ENCODE assay signal across 25 cellular contexts in genomic region chr2:47201224-47201623, GRCh38. TPM values are rescaled to one million over a fixed set of nuclear protein-coding genes. Genes with fewer than 3 reads are reported as not detected.
DNase-seq lines count a peak whose midpoint lies in the region; ATAC-seq and TF ChIP-seq lines count a peak whose summit lies in the region.
"Had no signal": no experiment of that assay in that cellular context is flagged by ENCODE, and none has a peak within 500 bp of the region (broad histone marks: within the 10 kb centered on the region; RNA-seq: fewer than 3 reads in every experiment).

No MANE protein-coding gene starts in this region.

- peak; percentile 80 for DNase-seq in M059J (ENCODE audit: low read depth)
- peak; percentile 87 for DNase-seq in choroid plexus epithelial cell (ENCODE audit: low read depth)
- no peak for DNase-seq in upper lobe of right lung
- DNase-seq in erythroblast (lab: John Stamatoyannopoulos, UW): no peak
- no peak for DNase-seq in ecto neural progenitor cell (ENCODE audit: low spot score)
- DNase-seq: activated naive CD8-positive, alpha-beta T cell treated with anti-CD3 and anti-CD28 coated beads, Interleukin-2, amount 10 ng/mL, durations not matched to agents 7 days and 5 days; GDM1; H9; heart left ventricle; NCI-H1930; NCI-H446; pancreas; RPMI8226; stimulated activated CD4-positive, alpha-beta T cell treated with anti-CD3 and anti-CD28 coated beads, Interleukin-2, amount 100 ng/mL, for 24 hours; stimulated activated naive CD4-positive, alpha-beta T cell treated with Interleukin-2 at 50 U/mL for 16 hours; T1000 had no signal

- no peak overlapping the region for H2AFZ ChIP-seq in ACC112 (ENCODE audit: low read length, unreplicated experiment)

- H3K4me1 ChIP-seq in ACC112 (ENCODE audit: control insufficient read depth, insufficient read depth, low read length, unreplicated experiment): peaks cover 33% of the 10 kb centered on the region
- peaks cover 4% of the 10 kb centered on the region for H3K4me1 ChIP-seq in upper lobe of right lung
- H3K4me1 ChIP-seq: pancreas had no signal

- H3K27me3 Mint-ChIP-seq in nephron (ENCODE audit: low read depth): peaks cover 3% of the 10 kb centered on the region

- H3K4me3 ChIP-seq in ACC112 (ENCODE audit: low read depth, low read length) (no peak overlapping the region), choroid plexus epithelial cell (ENCODE audit: low read depth, low read length) (no peak overlapping the region), upper lobe of right lung (no peak overlapping the region)
- H3K4me3 ChIP-seq: heart left ventricle, K562, pancreas had no signal

- no peak overlapping the region for H3K4me3 Mint-ChIP-seq in nephron
- H3K4me3 Mint-ChIP-seq: activated naive CD8-positive, alpha-beta T cell treated with anti-CD3 and anti-CD28 coated beads, Interleukin-2, amount 10 ng/mL, durations not matched to agents 7 days and 5 days; activated T-helper 1 cell treated with anti-CD3 and anti-CD28 coated beads, Interleukin-12 subunit alpha, Interleukin-12 subunit beta, Interleukin-2, Interleukin-4 antibody, amounts not matched to agents 30 ng/mL and 10 ng/mL and 1 ng/mL, durations not matched to agents 14 hours and 24 hours and 36 hours; H9; type B pancreatic cell had no signal

- TF ChIP-seq CTCF in choroid plexus epithelial cell (conservative IDR thresholded peaks at IDR 0.05; ENCODE audit: low read depth, low read length): no peak
- no peak for TF ChIP-seq CTCF in nephron (IDR thresholded peaks at IDR 0.05; ENCODE audit: unreplicated experiment in 3 of 3)
- no peak for TF ChIP-seq CTCF in upper lobe of right lung (IDR thresholded peaks at IDR 0.05)

- H3K9me3 ChIP-seq in upper lobe of right lung: no peaks in the 10 kb centered on the region
- H3K9me3 ChIP-seq: heart left ventricle, pancreas had no signal

- H3K36me3 Mint-ChIP-seq in nephron (ENCODE audit: low read depth): no peaks in the 10 kb centered on the region
- H3K36me3 Mint-ChIP-seq: activated naive CD8-positive, alpha-beta T cell treated with anti-CD3 and anti-CD28 coated beads, Interleukin-2, amount 10 ng/mL, durations not matched to agents 7 days and 5 days; type B pancreatic cell had no signal

- peaks cover 53% of the 10 kb centered on the region for H3K4me1 Mint-ChIP-seq in nephron
- H3K4me1 Mint-ChIP-seq: activated naive CD8-positive, alpha-beta T cell treated with anti-CD3 and anti-CD28 coated beads, Interleukin-2, amount 10 ng/mL, durations not matched to agents 7 days and 5 days had no signal

- H3K36me3 ChIP-seq in ACC112 (ENCODE audit: insufficient read depth, low read length) (no peaks in the 10 kb centered on the region), upper lobe of right lung (no peaks in the 10 kb centered on the region)
- H3K36me3 ChIP-seq: heart left ventricle, pancreas had no signal

- no peak for TF ChIP-seq POLR2A in erythroblast (IDR thresholded peaks at IDR 0.05; ENCODE audit: low read length)

- ATAC-seq in HG02798 (IDR thresholded peaks at IDR 0.05; ENCODE audit: poor library complexity, unreplicated experiment) (no peak), upper lobe of right lung (no peak)
- ATAC-seq: activated CD4-positive, CD25-positive, alpha-beta regulatory T cell treated with anti-CD3 and anti-CD28 coated beads, Interleukin-2, amount 50 U/mL, for 24 hours; heart left ventricle; K562; pancreas had no signal

- no peaks in the 10 kb centered on the region for H3K9me3 Mint-ChIP-seq in nephron
- H3K9me3 Mint-ChIP-seq: activated naive CD8-positive, alpha-beta T cell treated with anti-CD3 and anti-CD28 coated beads, Interleukin-2, amount 10 ng/mL, durations not matched to agents 7 days and 5 days; H9 had no signal

- peak overlapping the region; percentile 64 for H3K27ac ChIP-seq in ACC112 (ENCODE audit: low read depth, low read length)
- H3K27ac ChIP-seq in upper lobe of right lung: no peak overlapping the region
- H3K27ac ChIP-seq: C4-2B, heart left ventricle, pancreas had no signal

- H3K27me3 ChIP-seq in ACC112 (ENCODE audit: insufficient read depth, low read length) (no peaks in the 10 kb centered on the region), upper lobe of right lung (no peaks in the 10 kb centered on the region)
- H3K27me3 ChIP-seq: heart left ventricle, pancreas had no signal

- intact Hi-C loops in upper lobe of right lung (cut with DNase I): no loop called here

- H3K79me2 ChIP-seq in ACC112 (ENCODE audit: control insufficient read depth, insufficient read depth, low read length, unreplicated experiment): no peaks in the 10 kb centered on the region

- peak overlapping the region in 2 of 3 experiments; percentile 41 to 72 for H3K27ac Mint-ChIP-seq in nephron
- H3K27ac Mint-ChIP-seq: activated naive CD8-positive, alpha-beta T cell treated with anti-CD3 and anti-CD28 coated beads, Interleukin-2, amount 10 ng/mL, durations not matched to agents 7 days and 5 days; activated T-helper 1 cell treated with anti-CD3 and anti-CD28 coated beads, Interleukin-12 subunit alpha, Interleukin-12 subunit beta, Interleukin-2, Interleukin-4 antibody, amounts not matched to agents 30 ng/mL and 10 ng/mL and 1 ng/mL, durations not matched to agents 14 hours and 24 hours and 36 hours; H9; type B pancreatic cell had no signal

RNA-seq across cellular contexts. Expression of gene CALM2, which starts 24.9 kb away (rescaled TPM):
- total RNA-seq in M059J (2014; rRNA removed; shearing (Covaris generic)): 1,247 and 1,262 TPM in 2 replicates
- 487 TPM for total RNA-seq in upper lobe of right lung

RNA-seq across cellular contexts. Expression of gene STPG4, which starts 46.1 kb away (rescaled TPM):
- 1.0 TPM in 1 of 2 replicates, not detected in the other for total RNA-seq in M059J (2014; rRNA removed; shearing (Covaris generic))
- not detected for total RNA-seq in upper lobe of right lung
- total RNA-seq: cardiac septum, pancreas had no signal

Comparison
In these comparisons a context has a peak if more than half of its experiments do, and no peak if none do; other contexts are left out.
1. DNase-seq: peak in M059J (single experiment) and choroid plexus epithelial cell (single experiment); none in upper lobe of right lung (single experiment), erythroblast (0 of 2) and ecto neural progenitor cell (single experiment).